In genomic region chr20:38063911-38064310, GRCh38 we compare ENCODE assay signal across 25 cellular contexts. TPM values are rescaled to one million over a fixed set of nuclear protein-coding genes. Genes with fewer than 3 reads are reported as not detected.
A peak's percentile ranks its signal among the peaks of the same experiment; 100 is the strongest.
DNase-seq lines count a peak whose midpoint lies in the region; TF ChIP-seq lines count a peak whose summit lies in the region.
"Had no signal": no experiment of that assay in that cellular context is flagged by ENCODE, and none has a peak within 500 bp of the region (broad histone marks: within the 10 kb centered on the region; RNA-seq: fewer than 3 reads in every experiment).

No MANE protein-coding gene starts in this region.

- H3K79me1 ChIP-seq in trophoblast cell (ENCODE audit: low read length): peaks cover 14% of the 10 kb centered on the region

- WGBS in trophoblast cell (ENCODE audit: extremely low coverage, insufficient coverage, insufficient read length): no CpG with 5 or more reads among the region's 3 CpGs

- no peak overlapping the region for H3K4ac ChIP-seq in trophoblast cell (ENCODE audit: low read depth, low read length)

- H2BK12ac ChIP-seq in trophoblast cell (ENCODE audit: low read length): no peak overlapping the region

- in situ Hi-C loops in GM13976 (cut with MboI; ENCODE audit: low sequenced_read_pairs, unreplicated experiment): loop anchor here (10.0 kb wide), 1 partner anchor 101 kb away; the partner anchor contains the start of gene TGM2

- no peak overlapping the region for H3K9ac ChIP-seq in trophoblast cell (ENCODE audit: low read length)

- H3K23ac ChIP-seq in trophoblast cell (ENCODE audit: low read length): no peak overlapping the region

- no peak overlapping the region for H4K12ac ChIP-seq in trophoblast cell (ENCODE audit: low read depth, low read length)

- no peak overlapping the region for H3K4me3 ChIP-seq in trophoblast cell (ENCODE audit: low read depth, low read length)
- H3K4me3 ChIP-seq: dorsolateral prefrontal cortex, lower lobe of right lung, mucosa of descending colon, Peyer's patch, psoas muscle, stomach, thyroid gland, vagina had no signal

- H3K18ac ChIP-seq in trophoblast cell (ENCODE audit: low read length): no peak overlapping the region

- no peak overlapping the region for H4K8ac ChIP-seq in trophoblast cell (ENCODE audit: low read depth, low read length)

- no peak overlapping the region for H3K14ac ChIP-seq in trophoblast cell (ENCODE audit: low read length)

- H2AK5ac ChIP-seq in trophoblast cell (ENCODE audit: low read length): no peak overlapping the region

- no peaks in the 10 kb centered on the region for H3K27me3 ChIP-seq in trophoblast cell (ENCODE audit: insufficient read depth, low read length)
- H3K27me3 ChIP-seq: dorsolateral prefrontal cortex, Peyer's patch, stomach, thyroid gland, vagina had no signal

- H3K9me3 ChIP-seq in trophoblast cell (ENCODE audit: insufficient read depth, low read depth, low read length): no peaks in the 10 kb centered on the region
- H3K9me3 ChIP-seq: lower lobe of right lung, mucosa of descending colon, Peyer's patch, psoas muscle, stomach, thyroid gland, vagina had no signal

- H2BK120ac ChIP-seq in trophoblast cell (ENCODE audit: insufficient read depth, low read length, poor library complexity): no peak overlapping the region

- peaks cover 0 to 11% of the 10 kb centered on the region in 2 experiments for H3K4me1 ChIP-seq in trophoblast cell (ENCODE audit: control insufficient read depth in 1 of 2, insufficient read depth in 2 of 2, low read length in 2 of 2)
- H3K4me1 ChIP-seq: lower lobe of right lung, Peyer's patch, thyroid gland, vagina had no signal

- no peaks in the 10 kb centered on the region for H3K79me2 ChIP-seq in trophoblast cell (ENCODE audit: control insufficient read depth, insufficient read depth, low read length, poor library complexity)

- H2BK5ac ChIP-seq in trophoblast cell (ENCODE audit: low read depth, low read length, poor library complexity): peak overlapping the region; percentile 6

- no peak overlapping the region for H4K91ac ChIP-seq in trophoblast cell (ENCODE audit: low read depth, low read length)

- H3K4me2 ChIP-seq in trophoblast cell (ENCODE audit: low read length): no peak overlapping the region

- peak overlapping the region; percentile 41 for H3K27ac ChIP-seq in VCaP
- no peak overlapping the region for H3K27ac ChIP-seq in trophoblast cell (ENCODE audit: low read depth, low read length)
- H3K27ac ChIP-seq: dorsolateral prefrontal cortex, lower lobe of right lung, Peyer's patch, psoas muscle, stomach, thyroid gland, vagina had no signal

- DNase-seq in GM13976 (ENCODE audit: low spot score) (peak; percentile 50), GM20000 (ENCODE audit: low spot score) (peak; percentile 37), trophoblast cell (no peak), iPS-NIHi11 (ENCODE audit: low spot score) (no peak), NCI-H1048 (lab: John Stamatoyannopoulos, UW) (no peak)
- no peak for DNase-seq in stimulated activated CD4-positive, alpha-beta T cell treated with anti-CD3 and anti-CD28 coated beads, Interleukin-1b, Interleukin-23, amount 100 ng/mL, for 48 hours
- DNase-seq: activated CD4-positive, alpha-beta T cell treated with anti-CD3 and anti-CD28 coated beads for 36 hours; activated CD8-positive, alpha-beta T cell treated with anti-CD3 and anti-CD28 coated beads for 36 hours; dorsolateral prefrontal cortex; EL; lower lobe of right lung; MM.1S; mucosa of descending colon; NCI-H2081; NCI-H748 treated with DMSO at 0.1 percent for 48 hours; Peyer's patch; psoas muscle; SHP77; stimulated activated CD4-positive, alpha-beta T cell treated with anti-CD3 and anti-CD28 coated beads, Interleukin-12 subunit alpha, Interleukin-12 subunit beta, amount 100 ng/mL, for 4 hours; stimulated activated CD4-positive, alpha-beta T cell treated with anti-CD3 and anti-CD28 coated beads, Interleukin-4, amount 100 ng/mL, for 1 hour; stomach; T-helper 17 cell; thyroid gland had no signal

- TF ChIP-seq CTCF in GM13976 (IDR thresholded peaks at IDR 0.05; ENCODE audit: borderline replicate concordance, control extremely low read depth, extremely low read depth, insufficient read depth, missing control alignments) (no peak), GM20000 (IDR thresholded peaks at IDR 0.05; ENCODE audit: extremely low read depth, missing control alignments) (no peak), VCaP (conservative IDR thresholded peaks at IDR 0.05) (no peak)

- H2AFZ ChIP-seq in trophoblast cell (ENCODE audit: insufficient read depth, low read length, poor library complexity): no peak overlapping the region

- peaks cover 19 to 40% of the 10 kb centered on the region in 2 experiments for H3K36me3 ChIP-seq in trophoblast cell (ENCODE audit: control insufficient read depth in 1 of 2, insufficient read depth in 2 of 2, low read length in 2 of 2)

RNA-seq across cellular contexts. Expression of gene RPRD1B, which starts 30.4 kb away (rescaled TPM):
- 29.9 and 32.6 TPM in 2 replicates for polyA plus RNA-seq in trophoblast cell (2013)

RNA-seq across cellular contexts. Expression of gene TTI1, which starts 30.7 kb away (rescaled TPM):
- polyA plus RNA-seq in trophoblast cell (2013): 14.6 and 14.7 TPM in 2 replicates

Comparison
In these comparisons a context has a peak if more than half of its experiments do, and no peak if none do; other contexts are left out.
1. DNase-seq: peak in GM13976 (single experiment) and GM20000 (single experiment); none in trophoblast cell (0 of 2), iPS-NIHi11 (single experiment), stimulated activated CD4-positive, alpha-beta T cell treated with anti-CD3 and anti-CD28 coated beads, Interleukin-1b, Interleukin-23, amount 100 ng/mL, for 48 hours (single experiment) and NCI-H1048 (single experiment).